1 cellular context compared by ENCODE assay signal in the genomic region with DNA sequence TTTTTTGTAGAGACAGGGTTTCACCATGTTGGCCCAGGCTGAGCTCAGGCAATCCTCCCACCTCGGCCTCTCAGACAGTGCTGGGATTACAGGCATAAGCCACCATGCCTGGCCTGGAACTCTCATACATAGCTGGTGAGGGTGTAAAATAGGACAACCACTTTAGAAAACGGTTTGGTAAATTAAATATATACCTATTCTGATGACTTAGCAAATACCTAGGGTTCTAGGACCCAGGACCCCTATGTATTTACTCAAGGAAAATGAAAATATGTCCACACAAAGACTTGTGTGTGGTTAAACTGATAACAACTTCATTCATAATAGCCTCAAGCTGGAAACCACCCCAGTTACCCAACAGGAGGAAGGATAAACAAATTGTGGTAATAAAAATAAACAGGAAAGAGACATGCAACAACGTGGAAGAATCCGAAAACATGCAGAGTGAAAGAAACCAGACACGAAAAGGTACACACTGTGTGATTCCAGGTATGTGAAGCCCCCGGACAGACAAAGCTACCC.
TF ChIP-seq lines count a peak whose summit lies in the region.

No MANE protein-coding gene starts in this region.

TF ChIP-seq in HepG2, 621 proteins besides CTCF, POLR2A, EP300 and RAD21 (continued from another document):
- no peak for TF ChIP-seq ZNF441 (CRISPR knock-in tag; IDR thresholded peaks at IDR 0.05; ENCODE audit: borderline replicate concordance)
- no peak for TF ChIP-seq KAT2B (IDR thresholded peaks at IDR 0.05; ENCODE audit: borderline replicate concordance, low read depth, low read length)
- TF ChIP-seq, protein P1, sequence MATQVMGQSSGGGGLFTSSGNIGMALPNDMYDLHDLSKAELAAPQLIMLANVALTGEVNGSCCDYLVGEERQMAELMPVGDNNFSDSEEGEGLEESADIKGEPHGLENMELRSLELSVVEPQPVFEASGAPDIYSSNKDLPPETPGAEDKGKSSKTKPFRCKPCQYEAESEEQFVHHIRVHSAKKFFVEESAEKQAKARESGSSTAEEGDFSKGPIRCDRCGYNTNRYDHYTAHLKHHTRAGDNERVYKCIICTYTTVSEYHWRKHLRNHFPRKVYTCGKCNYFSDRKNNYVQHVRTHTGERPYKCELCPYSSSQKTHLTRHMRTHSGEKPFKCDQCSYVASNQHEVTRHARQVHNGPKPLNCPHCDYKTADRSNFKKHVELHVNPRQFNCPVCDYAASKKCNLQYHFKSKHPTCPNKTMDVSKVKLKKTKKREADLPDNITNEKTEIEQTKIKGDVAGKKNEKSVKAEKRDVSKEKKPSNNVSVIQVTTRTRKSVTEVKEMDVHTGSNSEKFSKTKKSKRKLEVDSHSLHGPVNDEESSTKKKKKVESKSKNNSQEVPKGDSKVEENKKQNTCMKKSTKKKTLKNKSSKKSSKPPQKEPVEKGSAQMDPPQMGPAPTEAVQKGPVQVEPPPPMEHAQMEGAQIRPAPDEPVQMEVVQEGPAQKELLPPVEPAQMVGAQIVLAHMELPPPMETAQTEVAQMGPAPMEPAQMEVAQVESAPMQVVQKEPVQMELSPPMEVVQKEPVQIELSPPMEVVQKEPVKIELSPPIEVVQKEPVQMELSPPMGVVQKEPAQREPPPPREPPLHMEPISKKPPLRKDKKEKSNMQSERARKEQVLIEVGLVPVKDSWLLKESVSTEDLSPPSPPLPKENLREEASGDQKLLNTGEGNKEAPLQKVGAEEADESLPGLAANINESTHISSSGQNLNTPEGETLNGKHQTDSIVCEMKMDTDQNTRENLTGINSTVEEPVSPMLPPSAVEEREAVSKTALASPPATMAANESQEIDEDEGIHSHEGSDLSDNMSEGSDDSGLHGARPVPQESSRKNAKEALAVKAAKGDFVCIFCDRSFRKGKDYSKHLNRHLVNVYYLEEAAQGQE (IDR thresholded peaks at IDR 0.05; ENCODE audit: borderline replicate concordance in 1 of 2, low read depth in 1 of 2, low read length in 2 of 2) = no peak
- no peak for TF ChIP-seq CC2D1A (CRISPR knock-in tag; IDR thresholded peaks at IDR 0.05)
- peak; percentile 69 to 80 for TF ChIP-seq MAFK (conservative IDR thresholded peaks at IDR 0.05 in 1 of 2, IDR thresholded peaks at IDR 0.05 in 1 of 2; ENCODE audit: low read length in 2 of 2)
- no peak for TF ChIP-seq ZNF10 (CRISPR knock-in tag; IDR thresholded peaks at IDR 0.05; ENCODE audit: borderline replicate concordance, low read depth)
- TF ChIP-seq NFYC (CRISPR knock-in tag; IDR thresholded peaks at IDR 0.05) = no peak
- TF ChIP-seq SIX1 (CRISPR knock-in tag; IDR thresholded peaks at IDR 0.05; ENCODE audit: borderline replicate concordance) = no peak
- no peak for TF ChIP-seq TCF7L2 (IDR thresholded peaks at IDR 0.05; ENCODE audit: low read depth, low read length)
TF ChIP-seq in HepG2: peak in this region for 2.
